ENCODE assay signal across 19 cellular contexts in genomic region chr3:30401971-30402370, GRCh38.
A peak's percentile ranks its signal among the peaks of the same experiment; 100 is the strongest.
DNase-seq lines count a peak whose midpoint lies in the region; ATAC-seq and TF ChIP-seq lines count a peak whose summit lies in the region.
"Had no signal": no experiment of that assay in that cellular context is flagged by ENCODE, and none has a peak within 500 bp of the region (broad histone marks: within the 10 kb centered on the region; RNA-seq: fewer than 3 reads in every experiment).

No MANE protein-coding gene starts in this region.

- DNase-seq in COLO829 (ENCODE audit: low spot score) (peak; percentile 32), LHCN-M2 (ENCODE audit: low read depth) (peak; percentile 50), choroid plexus epithelial cell (ENCODE audit: low read depth) (peak; percentile 64), iris pigment epithelial cell (ENCODE audit: low read depth) (peak; percentile 56), pons (ENCODE audit: low spot score) (no peak), DMS153 (lab: John Stamatoyannopoulos, UW) (no peak), T1000 (lab: John Stamatoyannopoulos, UW) (no peak)
- DNase-seq: activated CD4-positive, alpha-beta T cell treated with anti-CD3 and anti-CD28 coated beads, Interleukin-2, amount 50 U/mL, for 4 hours; activated effector memory CD4-positive, alpha-beta T cell treated with Interleukin-2 at 50 U/mL for 16 hours; brain microvascular endothelial cell; endodermal cell; lower lobe of right lung; NCI-H1436 treated with DMSO at 0.1 percent for 48 hours; right cardiac atrium; stimulated activated CD4-positive, alpha-beta T cell treated with anti-CD3 and anti-CD28 coated beads, Interleukin-4, amount 100 ng/mL, for 24 hours; stimulated activated naive B cell treated with anti-CD40 and anti-IgM and Interleukin-4, amounts not matched to agents 10 μg/mL and 1 μg/mL and 100 μg/mL, for 72 hours had no signal

- H3K4me3 ChIP-seq in choroid plexus epithelial cell (ENCODE audit: low read depth, low read length), result no peak overlapping the region
- H3K4me3 ChIP-seq: GM23338, K562, lower lobe of right lung had no signal

- ATAC-seq in HG03095 (IDR thresholded peaks at IDR 0.05; ENCODE audit: unreplicated experiment), result no peak
- ATAC-seq: GM23338; K562; lower lobe of right lung; stimulated activated naive B cell treated with anti-CD40 and anti-IgM and Interleukin-4, amounts not matched to agents 10 μg/mL and 1 μg/mL and 100 μg/mL, for 72 hours had no signal

- TF ChIP-seq CTCF in choroid plexus epithelial cell (conservative IDR thresholded peaks at IDR 0.05; ENCODE audit: low read depth, low read length), result no peak

Comparison
In these comparisons a context has a peak if more than half of its experiments do, and no peak if none do; other contexts are left out.
1. DNase-seq: peak in COLO829 (single experiment), LHCN-M2 (single experiment), choroid plexus epithelial cell (single experiment) and iris pigment epithelial cell (single experiment); none in pons (single experiment), DMS153 (single experiment) and T1000 (single experiment).